8 cellular contexts compared by ENCODE assay signal in the genomic region with DNA sequence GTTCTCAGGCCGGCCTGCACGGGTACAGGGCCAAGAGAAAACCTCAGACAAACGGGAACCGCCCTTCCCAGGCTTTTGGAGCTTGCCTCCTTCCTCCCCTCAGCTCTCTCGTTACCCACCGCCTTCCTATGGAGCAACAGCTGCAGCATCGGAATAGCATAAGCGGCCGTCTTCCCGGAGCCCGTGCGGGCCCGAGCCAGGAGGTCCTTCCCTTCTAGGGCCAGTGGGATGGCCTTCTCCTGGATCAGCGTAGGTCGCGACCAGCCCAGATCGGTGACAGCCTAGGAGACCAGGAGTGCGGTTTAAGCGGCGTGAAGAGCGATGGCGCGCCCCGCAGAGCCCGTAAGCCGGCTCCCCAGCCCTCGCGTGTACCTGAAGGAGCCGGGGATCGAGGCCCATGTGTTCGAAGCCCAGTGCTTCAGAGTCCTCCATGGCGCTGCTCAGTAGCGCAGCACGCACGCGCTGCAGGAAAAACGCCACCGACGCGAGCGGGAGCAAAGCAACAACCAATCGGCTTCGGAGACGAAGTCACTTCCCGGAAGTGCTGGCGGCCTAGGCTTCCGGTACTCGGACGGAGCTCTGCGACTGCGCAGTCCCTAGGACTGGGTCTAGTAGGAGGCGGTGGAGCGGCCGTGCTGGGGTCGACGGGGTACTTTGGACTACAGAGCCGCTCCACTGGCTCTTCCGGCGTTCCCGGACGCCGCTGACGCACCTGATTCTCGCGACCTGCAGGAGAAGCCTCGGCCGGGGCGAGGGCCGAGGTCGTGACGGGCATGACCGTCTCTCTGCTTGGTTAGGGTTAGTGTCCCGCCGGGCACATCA. TPM values are rescaled to one million over a fixed set of nuclear protein-coding genes. Genes with fewer than 3 reads are reported as not detected.
DNase-seq lines count a peak whose midpoint lies in the region; ATAC-seq lines count a peak whose summit lies in the region.

A gene with protein sequence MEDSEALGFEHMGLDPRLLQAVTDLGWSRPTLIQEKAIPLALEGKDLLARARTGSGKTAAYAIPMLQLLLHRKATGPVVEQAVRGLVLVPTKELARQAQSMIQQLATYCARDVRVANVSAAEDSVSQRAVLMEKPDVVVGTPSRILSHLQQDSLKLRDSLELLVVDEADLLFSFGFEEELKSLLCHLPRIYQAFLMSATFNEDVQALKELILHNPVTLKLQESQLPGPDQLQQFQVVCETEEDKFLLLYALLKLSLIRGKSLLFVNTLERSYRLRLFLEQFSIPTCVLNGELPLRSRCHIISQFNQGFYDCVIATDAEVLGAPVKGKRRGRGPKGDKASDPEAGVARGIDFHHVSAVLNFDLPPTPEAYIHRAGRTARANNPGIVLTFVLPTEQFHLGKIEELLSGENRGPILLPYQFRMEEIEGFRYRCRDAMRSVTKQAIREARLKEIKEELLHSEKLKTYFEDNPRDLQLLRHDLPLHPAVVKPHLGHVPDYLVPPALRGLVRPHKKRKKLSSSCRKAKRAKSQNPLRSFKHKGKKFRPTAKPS (minus strand): TSS at position 445 of the 822 bp plus-strand sequence. CDS start 13 bp downstream, at position 432.

- POLR2A ChIA-PET in CD8-positive, alpha-beta memory T cell (lab: Charles Lee) = interaction anchor here (0.5 to 2.8 kb wide), 14 partner anchors 8 to 677 kb away, joined by 3 to 19 read pairs (median 5); a partner anchor contains a TSS

- H3K27me3 ChIP-seq in CD8-positive, alpha-beta memory T cell (ENCODE audit: insufficient read depth, low read length, poor library complexity, severe bottlenecking) = no peaks in the 10 kb centered on the region
- no peaks in the 10 kb centered on the region for H3K27me3 ChIP-seq in effector memory CD4-positive, alpha-beta T cell (replicated peaks; ENCODE audit: control insufficient read depth, insufficient read depth, low read length, poor library complexity, severe bottlenecking)

- H3K36me3 Mint-ChIP-seq in CD8-positive, alpha-beta memory T cell = peaks cover 10 to 81% (median 15%) of the 10 kb centered on the region in 3 donors

- DNase-seq in CD8-positive, alpha-beta memory T cell = peak; percentile 86 to 95 (median 89)
- DNase-seq in HS-5 (ENCODE audit: low read depth) = peak; percentile 91
- peak; percentile 89 for DNase-seq in NK-92 treated with Interleukin-12 subunit alpha and Interleukin-12 subunit beta, amount 100 ng/mL, for 24 hours (lab: John Stamatoyannopoulos, UW)
- DNase-seq in activated CD8-positive, alpha-beta memory T cell treated with anti-CD3 and anti-CD28 coated beads for 24 hours = peak; percentile 93
- peak; percentile 85 to 93 (median 86) for DNase-seq in effector memory CD4-positive, alpha-beta T cell
- DNase-seq in medulla oblongata (ENCODE audit: extremely low spot score) = peak; percentile 97
- peak; percentile 89 for DNase-seq in stimulated activated CD8-positive, alpha-beta memory T cell treated with anti-CD3 and anti-CD28 coated beads, Interleukin-12 subunit alpha, Interleukin-12 subunit beta, amount 100 ng/mL, for 1 hour (ENCODE audit: low read depth)

- no peaks in the 10 kb centered on the region for H3K27me3 Mint-ChIP-seq in CD8-positive, alpha-beta memory T cell

- no peaks in the 10 kb centered on the region for H3K9me3 ChIP-seq in CD8-positive, alpha-beta memory T cell (ENCODE audit: low read length)
- no peaks in the 10 kb centered on the region for H3K9me3 ChIP-seq in effector memory CD4-positive, alpha-beta T cell (ENCODE audit: control insufficient read depth, low read length)

- peak within 1 kb of the TSS; percentile 87 for H3K4me3 ChIP-seq in CD8-positive, alpha-beta memory T cell (ENCODE audit: low read length)
- peak within 1 kb of the TSS; percentile 75 for H3K4me3 ChIP-seq in effector memory CD4-positive, alpha-beta T cell (ENCODE audit: insufficient read depth, low read depth, low read length, poor library complexity, severe bottlenecking)

- H3K36me3 ChIP-seq in CD8-positive, alpha-beta memory T cell (ENCODE audit: insufficient read depth, low read length) = peaks cover 51% of the 10 kb centered on the region
- H3K36me3 ChIP-seq in effector memory CD4-positive, alpha-beta T cell (ENCODE audit: control insufficient read depth, insufficient read depth, low read length) = peaks cover 48% of the 10 kb centered on the region

- CTCF ChIA-PET in CD8-positive, alpha-beta memory T cell (lab: Charles Lee) = interaction anchor here (1.2 to 5.9 kb wide), 5 partner anchors 8 to 283 kb away, joined by 3 to 34 read pairs (median 4); a partner anchor contains a TSS

- peak; percentile 91 for ATAC-seq in GM19468 (IDR thresholded peaks at IDR 0.05; ENCODE audit: extremely low read depth, unreplicated experiment)

- H3K4me1 Mint-ChIP-seq in CD8-positive, alpha-beta memory T cell = peaks cover 39 to 53% (median 43%) of the 10 kb centered on the region in 3 donors

- H3K9me3 Mint-ChIP-seq in CD8-positive, alpha-beta memory T cell = no peaks in the 10 kb centered on the region

- peak within 1 kb of the TSS; percentile 95 to 99 (median 99) for H3K27ac Mint-ChIP-seq in CD8-positive, alpha-beta memory T cell

- peak within 1 kb of the TSS; percentile 93 for H3K27ac ChIP-seq in CD8-positive, alpha-beta memory T cell (ENCODE audit: low read depth, low read length)
- H3K27ac ChIP-seq in effector memory CD4-positive, alpha-beta T cell (ENCODE audit: insufficient read depth, low read length, poor library complexity, severe bottlenecking) = peak within 1 kb of the TSS; percentile 89

- peak within 1 kb of the TSS; percentile 92 to 98 (median 96) for H3K4me3 Mint-ChIP-seq in CD8-positive, alpha-beta memory T cell

- peaks cover 25% of the 10 kb centered on the region for H3K4me1 ChIP-seq in CD8-positive, alpha-beta memory T cell (ENCODE audit: insufficient read depth, low read length)
- peaks cover 16% of the 10 kb centered on the region for H3K4me1 ChIP-seq in effector memory CD4-positive, alpha-beta T cell (ENCODE audit: control insufficient read depth, insufficient read depth, low read length, poor library complexity, severe bottlenecking)

RNA-seq across cellular contexts. Expression of the gene that starts here (rescaled TPM):
- total RNA-seq in CD8-positive, alpha-beta memory T cell = 100 to 1,000 TPM; 148 to 158 TPM
- 36.0 TPM for polyA plus RNA-seq in CD8-positive, alpha-beta memory T cell

Comparison
In these comparisons a context has a peak if more than half of its experiments do, and no peak if none do; other contexts are left out.
1. Peak in every context shown above with its lines: DNase-seq, ATAC-seq, H3K4me3 ChIP-seq and H3K27ac ChIP-seq.